Comparison of ENCODE assay signal across 18 cellular contexts in genomic region chr7:90411510-90411909, GRCh38. TPM values are rescaled to one million over a fixed set of nuclear protein-coding genes. Genes with fewer than 3 reads are reported as not detected.
A peak's percentile ranks its signal among the peaks of the same experiment; 100 is the strongest.
DNase-seq lines count a peak whose midpoint lies in the region; ATAC-seq lines count a peak whose summit lies in the region.
"Had no signal": no experiment of that assay in that cellular context is flagged by ENCODE, and none has a peak within 500 bp of the region (broad histone marks: within the 10 kb centered on the region; RNA-seq: fewer than 3 reads in every experiment).

No MANE protein-coding gene starts in this region.

- H3K4me1 ChIP-seq in mucosa of rectum (ENCODE audit: control insufficient read depth in 2 of 2, insufficient read depth in 2 of 2, low read length in 2 of 2), result peaks cover 10 to 35% of the 10 kb centered on the region in 2 donors

- peaks cover 12 to 17% of the 10 kb centered on the region in 2 donors for H3K36me3 ChIP-seq in mucosa of rectum (ENCODE audit: control insufficient read depth in 2 of 2, insufficient read depth in 2 of 2, low read length in 2 of 2)

- no peaks in the 10 kb centered on the region for H3K27me3 ChIP-seq in mucosa of rectum (ENCODE audit: control insufficient read depth in 2 of 2, insufficient read depth in 2 of 2, low read length in 2 of 2)
- H3K27me3 ChIP-seq: BLaER1 treated with 17β-estradiol and CSF1 and Interleukin-3, amounts not matched to agents 10 nM and 100 nM had no signal

- intact Hi-C loops in sciatic nerve (cut with DNase I), result no loop called here

- peak overlapping the region; percentile 16 to 34 for H3K9ac ChIP-seq in mucosa of rectum (ENCODE audit: low read depth in 1 of 2, low read length in 2 of 2)
- H3K9ac ChIP-seq: BLaER1 treated with 17β-estradiol and CSF1 and Interleukin-3, amounts not matched to agents 10 nM and 100 nM had no signal

- H3K9me3 ChIP-seq in mucosa of rectum (ENCODE audit: control insufficient read depth in 2 of 2, low read length in 2 of 2), result no peaks in the 10 kb centered on the region
- H3K9me3 ChIP-seq: BLaER1 treated with 17β-estradiol and CSF1 and Interleukin-3, amounts not matched to agents 10 nM and 100 nM had no signal

- DNase-seq in EH (ENCODE audit: low read depth) (peak; percentile 41), NCI-H2081 (lab: John Stamatoyannopoulos, UW) (peak; percentile 14 to 56), dermis blood vessel endothelial cell (peak; percentile 75), sciatic nerve (ENCODE audit: low spot score) (no peak), 8988T (no peak), NCI-H345 (lab: John Stamatoyannopoulos, UW) (no peak)
- DNase-seq: activated effector memory CD4-positive, alpha-beta T cell treated with anti-CD3 and anti-CD28 coated beads, Interleukin-2, amount 50 U/mL, for 16 hours; erythroblast; H7; midbrain; NCI-H1417 treated with DMSO at 0.1 percent for 48 hours; stimulated activated CD4-positive, alpha-beta T cell treated with anti-CD3 and anti-CD28 coated beads, Interleukin-4, amount 100 ng/mL, for 4 hours; stimulated activated naive CD4-positive, alpha-beta T cell treated with Interleukin-2 at 50 U/mL for 16 hours; T-helper 17 cell had no signal

- no peak overlapping the region for H3K4me3 ChIP-seq in mucosa of rectum (ENCODE audit: low read length in 2 of 2)
- H3K4me3 ChIP-seq: BLaER1 treated with 17β-estradiol and CSF1 and Interleukin-3, amounts not matched to agents 10 nM and 100 nM had no signal

- peak overlapping the region; percentile 82 to 85 for H3K27ac ChIP-seq in mucosa of rectum (ENCODE audit: low read depth in 2 of 2, low read length in 2 of 2)
- H3K27ac ChIP-seq: BLaER1 treated with 17β-estradiol and CSF1 and Interleukin-3, amounts not matched to agents 10 nM and 100 nM had no signal

- ATAC-seq in sciatic nerve, result no peak
- ATAC-seq in HG03378 (IDR thresholded peaks at IDR 0.05; ENCODE audit: unreplicated experiment), result no peak
- ATAC-seq: T-helper 17 cell had no signal

RNA-seq across cellular contexts. Expression of gene CLDN12, which starts 8.2 kb away (rescaled TPM):
- total RNA-seq in dermis blood vessel endothelial cell (11.6 and 18.2 TPM in 2 replicates), sciatic nerve (29.1 TPM)

RNA-seq across cellular contexts. Expression of gene PTTG1IP2, which starts 57.9 kb away (rescaled TPM):
- not detected in 2 replicates for total RNA-seq in dermis blood vessel endothelial cell
- total RNA-seq in sciatic nerve, result not detected
- total RNA-seq: cardiac septum, T-helper 17 cell had no signal

Comparison
In these comparisons a context has a peak if more than half of its experiments do, and no peak if none do; other contexts are left out.
1. DNase-seq: peak in EH (single experiment), NCI-H2081 (2 of 2) and dermis blood vessel endothelial cell (single experiment); none in sciatic nerve (single experiment), 8988T (single experiment) and NCI-H345 (single experiment).